ENCODE assay signal across 1 cellular context in the genomic region with DNA sequence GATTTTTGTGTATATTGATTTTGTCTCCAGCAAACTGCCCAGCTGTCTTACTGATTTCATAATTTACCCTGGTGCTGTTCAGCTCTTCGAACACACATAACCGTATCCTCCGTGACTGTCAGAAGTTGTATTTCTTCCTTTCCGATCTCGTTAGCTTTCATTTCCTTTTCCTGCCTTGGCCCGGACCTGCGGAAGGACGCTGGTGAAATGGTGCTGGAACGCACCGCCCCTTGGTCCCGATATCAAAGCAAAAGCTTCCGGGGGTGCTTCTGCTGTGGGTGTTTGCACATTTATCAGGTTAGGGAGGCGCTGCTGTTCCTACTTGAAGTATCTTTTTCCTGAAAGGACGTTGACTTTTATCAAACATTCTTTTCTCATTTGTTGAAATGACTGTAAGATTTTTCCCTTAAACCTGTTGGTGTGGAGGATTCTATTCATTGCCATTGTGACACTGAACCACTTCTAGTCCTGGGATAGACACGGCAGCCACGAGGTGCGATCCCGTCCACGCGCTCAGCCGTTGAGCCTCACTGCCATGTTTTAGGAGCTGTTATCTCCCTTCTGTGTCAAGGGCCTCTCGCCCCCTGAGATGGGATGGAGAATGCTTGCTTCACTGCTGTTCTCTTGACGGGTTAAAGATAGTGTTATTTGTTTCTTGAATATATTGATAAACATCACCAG.
TF ChIP-seq lines count a peak whose summit lies in the region.

No MANE protein-coding gene starts in this region.

TF ChIP-seq in K562, 482 proteins besides CTCF, POLR2A, EP300 and RAD21 (continued from another document):
- TF ChIP-seq, protein P1, sequence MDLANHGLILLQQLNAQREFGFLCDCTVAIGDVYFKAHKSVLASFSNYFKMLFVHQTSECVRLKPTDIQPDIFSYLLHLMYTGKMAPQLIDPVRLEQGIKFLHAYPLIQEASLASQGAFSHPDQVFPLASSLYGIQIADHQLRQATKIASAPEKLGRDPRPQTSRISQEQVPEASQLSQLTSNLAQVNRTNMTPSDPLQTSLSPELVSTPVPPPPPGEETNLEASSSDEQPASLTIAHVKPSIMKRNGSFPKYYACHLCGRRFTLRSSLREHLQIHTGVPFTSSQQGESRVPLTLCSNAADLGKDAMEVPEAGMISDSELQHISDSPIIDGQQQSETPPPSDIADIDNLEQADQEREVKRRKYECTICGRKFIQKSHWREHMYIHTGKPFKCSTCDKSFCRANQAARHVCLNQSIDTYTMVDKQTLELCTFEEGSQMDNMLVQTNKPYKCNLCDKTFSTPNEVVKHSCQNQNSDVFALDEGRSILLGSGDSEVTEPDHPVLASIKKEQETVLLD (IDR thresholded peaks at IDR 0.05), result no peak
TF ChIP-seq in K562: peak in this region for 30.
